In genomic region chr17:62684179-62684578, GRCh38 we compare ENCODE assay signal across 17 cellular contexts. TPM values are rescaled to one million over a fixed set of nuclear protein-coding genes. Genes with fewer than 3 reads are reported as not detected.
DNase-seq lines count a peak whose midpoint lies in the region; ATAC-seq and TF ChIP-seq lines count a peak whose summit lies in the region.
"Had no signal": no experiment of that assay in that cellular context is flagged by ENCODE, and none has a peak within 500 bp of the region (broad histone marks: within the 10 kb centered on the region; RNA-seq: fewer than 3 reads in every experiment).

No MANE protein-coding gene starts in this region.

- no peak overlapping the region for H3K27ac ChIP-seq in HEK293 (ENCODE audit: extremely low read depth, low read depth, low read length)
- H3K27ac ChIP-seq: 22Rv1, BLaER1, C4-2B had no signal

- H3K4me3 Mint-ChIP-seq in endothelial cell (ENCODE audit: unreplicated experiment): peak overlapping the region; percentile 9
- H3K4me3 Mint-ChIP-seq: B cell; CD4-positive, CD25-positive, alpha-beta regulatory T cell; CD8-positive, alpha-beta T cell; GM23338 had no signal

- intact Hi-C loops in posterior vena cava (cut with DNase I): no loop called here

- no peaks in the 10 kb centered on the region for H3K9me3 ChIP-seq in HEK293 (ENCODE audit: control insufficient read depth, insufficient read depth, low read depth, low read length)
- H3K9me3 ChIP-seq: BLaER1, HAP-1 had no signal

- POLR2A ChIA-PET in HEK293 (lab: Yijun Ruan, JAX): no interaction called here

- DNase-seq in endothelial cell (ENCODE audit: low spot score): no peak
- peak; percentile 5 for DNase-seq in posterior vena cava (ENCODE audit: low spot score)
- no peak for DNase-seq in H7
- no peak for DNase-seq in NCI-H2196 (lab: John Stamatoyannopoulos, UW; ENCODE audit: unreplicated experiment)
- DNase-seq: Caco-2; CD4-positive, CD25-positive, alpha-beta regulatory T cell; CD8-positive, alpha-beta T cell; DMS153; DND-41 had no signal

- H3K27me3 ChIP-seq in H7 (ENCODE audit: control insufficient read depth, insufficient read depth, low read length): no peaks in the 10 kb centered on the region
- H3K27me3 ChIP-seq: BLaER1 had no signal

- H3K36me3 ChIP-seq in HEK293 (ENCODE audit: control insufficient read depth in 2 of 2, insufficient read depth in 1 of 2, low read length in 2 of 2): peaks cover 0 to 64% of the 10 kb centered on the region in 2 experiments; a peak in 2 of 3 replicates
- no peaks in the 10 kb centered on the region; the same call in 1 of the 2 replicates for H3K36me3 ChIP-seq in H7 (replicated peaks; ENCODE audit: control insufficient read depth, insufficient read depth, low read length)

- H3K36me3 Mint-ChIP-seq in endothelial cell (ENCODE audit: low read depth, unreplicated experiment): peaks cover 19% of the 10 kb centered on the region
- H3K36me3 Mint-ChIP-seq: CD4-positive, CD25-positive, alpha-beta regulatory T cell had no signal

- CTCF ChIA-PET in HEK293 (lab: Yijun Ruan, JAX): no interaction called here

- H3K4me1 Mint-ChIP-seq in endothelial cell (ENCODE audit: unreplicated experiment): no peaks in the 10 kb centered on the region
- H3K4me1 Mint-ChIP-seq: B cell; CD4-positive, CD25-positive, alpha-beta regulatory T cell had no signal

- no peak overlapping the region for H3K27ac Mint-ChIP-seq in endothelial cell (ENCODE audit: unreplicated experiment)
- H3K27ac Mint-ChIP-seq: B cell; CD4-positive, CD25-positive, alpha-beta regulatory T cell; CD8-positive, alpha-beta T cell; GM23338 had no signal

- H3K27me3 Mint-ChIP-seq in endothelial cell (ENCODE audit: unreplicated experiment): peaks cover 8% of the 10 kb centered on the region
- H3K27me3 Mint-ChIP-seq: B cell; CD4-positive, CD25-positive, alpha-beta regulatory T cell had no signal

- H3K9me3 Mint-ChIP-seq in endothelial cell (ENCODE audit: unreplicated experiment): no peaks in the 10 kb centered on the region
- H3K9me3 Mint-ChIP-seq: CD4-positive, CD25-positive, alpha-beta regulatory T cell; CD8-positive, alpha-beta T cell had no signal

- H3K4me1 ChIP-seq in HEK293 (ENCODE audit: control insufficient read depth, insufficient read depth, low read length): no peaks in the 10 kb centered on the region
- H3K4me1 ChIP-seq: BLaER1, Caco-2, HAP-1 had no signal

- TF ChIP-seq CTCF in HEK293 (tag by site-specific recombination; IDR thresholded peaks at IDR 0.05) (no peak), endothelial cell (IDR thresholded peaks at IDR 0.05; ENCODE audit: unreplicated experiment) (no peak)

- H3K4me3 ChIP-seq in HEK293 (ENCODE audit: low read depth, low read length): no peak overlapping the region
- no peak overlapping the region for H3K4me3 ChIP-seq in H7 (ENCODE audit: insufficient read depth, low read depth, low read length)
- H3K4me3 ChIP-seq: BLaER1, GM23338, HAP-1 had no signal

- no peak for ATAC-seq in HG02885 (IDR thresholded peaks at IDR 0.05; ENCODE audit: poor library complexity, unreplicated experiment)
- ATAC-seq: CD8-positive, alpha-beta T cell; GM23338 had no signal

TF ChIP-seq in HEK293, 187 proteins besides CTCF, POLR2A, EP300 and RAD21:
- peak; percentile 65; the same call in 1 of the 2 replicates for TF ChIP-seq ZNF121 (tag by site-specific recombination; IDR thresholded peaks at IDR 0.05)
- no peak for TF ChIP-seq ZNF623 (tag by site-specific recombination; IDR thresholded peaks at IDR 0.05)
TF ChIP-seq in HEK293: peak in this region for 1.

RNA-seq across cellular contexts. Expression of gene MRC2, which starts 56.7 kb away (rescaled TPM):
- 120 TPM for total RNA-seq in endothelial cell (ENCODE audit: unreplicated experiment)
- total RNA-seq in posterior vena cava: 100 to 1,000 TPM in 1 of 2 donors, 10 to 100 TPM in 1; 60.3 to 130 TPM
- 57.8 and 80.5 TPM in 2 replicates for total RNA-seq in H7 (2014; rRNA removed; shearing (Covaris generic))
